ENCODE assay signal across 15 cellular contexts in genomic region chr10:2915412-2915811, GRCh38.
DNase-seq lines count a peak whose midpoint lies in the region; ATAC-seq and TF ChIP-seq lines count a peak whose summit lies in the region.
"Had no signal": no experiment of that assay in that cellular context is flagged by ENCODE, and none has a peak within 500 bp of the region (broad histone marks: within the 10 kb centered on the region; RNA-seq: fewer than 3 reads in every experiment).

No MANE protein-coding gene starts in this region.

- no peak for TF ChIP-seq POLR2A in spleen (IDR thresholded peaks at IDR 0.05)

- no peak for ATAC-seq in HG03457 (IDR thresholded peaks at IDR 0.05; ENCODE audit: unreplicated experiment)

- H3K36me3 ChIP-seq in Karpas-422 (ENCODE audit: insufficient read depth, low read length) (no peaks in the 10 kb centered on the region), spleen (no peaks in the 10 kb centered on the region)
- H3K36me3 ChIP-seq: BE2C had no signal

- H4K20me1 ChIP-seq in Karpas-422 (ENCODE audit: insufficient read depth, low read depth, low read length): no peaks in the 10 kb centered on the region

- WGBS in spleen, 5 donors: 88 to 95% (median 91%) methylated on average over 6 to 11 of the region's 11 CpGs

- H3K4me3 ChIP-seq in Karpas-422 (ENCODE audit: low read length): no peak overlapping the region
- no peak overlapping the region for H3K4me3 ChIP-seq in spleen

- H3K27ac ChIP-seq in Karpas-422 (ENCODE audit: low read length): no peak overlapping the region
- H3K27ac ChIP-seq in spleen: no peak overlapping the region

- H3K9me3 ChIP-seq in Karpas-422 (ENCODE audit: low read length) (no peaks in the 10 kb centered on the region), spleen (no peaks in the 10 kb centered on the region)
- H3K9me3 ChIP-seq: BE2C had no signal

- no peak for DNase-seq in Karpas-422
- DNase-seq in islet precursor cell: peak; percentile 24
- DNase-seq in spleen: peak; percentile 63
- no peak for DNase-seq in T-helper 2 cell
- no peak for DNase-seq in KG1 (lab: John Stamatoyannopoulos, UW)
- DNase-seq: ACHN; BE2C; C1 segment of cervical spinal cord; CD4-positive, CD25-positive, alpha-beta regulatory T cell; CD8-positive, alpha-beta memory T cell; COR-L47; GDM1; GOT3; H9 had no signal

- intact Hi-C loops in spleen (cut with DNase I; ENCODE audit: low total_unique reads): no loop called here

- H3K79me2 ChIP-seq in Karpas-422 (ENCODE audit: low read length): no peaks in the 10 kb centered on the region

- peak overlapping the region; percentile 28; the same call in 1 of the 2 replicates for H2AFZ ChIP-seq in Karpas-422 (ENCODE audit: low read length)

- no peak for TF ChIP-seq CTCF in spleen (IDR thresholded peaks at IDR 0.05 in 8 of 11, conservative IDR thresholded peaks at IDR 0.05 in 3 of 11)

- no peak overlapping the region for H3K4me2 ChIP-seq in Karpas-422 (ENCODE audit: low read depth, low read length, poor library complexity, severe bottlenecking)

- H3K27me3 ChIP-seq in Karpas-422 (ENCODE audit: low read length) (no peaks in the 10 kb centered on the region), spleen (replicated peaks in 1 of 7) (peaks cover 0 to 49% (median 0%) of the 10 kb centered on the region in 7 donors)
- H3K27me3 ChIP-seq: BE2C had no signal

- no peaks in the 10 kb centered on the region for H3K9me2 ChIP-seq in Karpas-422 (replicated peaks; ENCODE audit: insufficient read depth, low read length)

- H3K4me1 ChIP-seq in Karpas-422 (ENCODE audit: low read length) (peaks cover 26% of the 10 kb centered on the region), spleen (peaks cover 0 to under 1% (median 0%) of the 10 kb centered on the region in 6 donors)
- H3K4me1 ChIP-seq: BE2C had no signal

- H3K9ac ChIP-seq in Karpas-422 (ENCODE audit: low read length): no peak overlapping the region

Comparison
In these comparisons a context has a peak if more than half of its experiments do, and no peak if none do; other contexts are left out.
1. DNase-seq: peak in islet precursor cell (single experiment) and spleen (single experiment); none in Karpas-422 (single experiment), T-helper 2 cell (0 of 5) and KG1 (single experiment).